ENCODE assay signal across 8 cellular contexts in genomic region chr12:102119674-102120563, GRCh38. TPM values are rescaled to one million over a fixed set of nuclear protein-coding genes. Genes with fewer than 3 reads are reported as not detected.
DNase-seq lines count a peak whose midpoint lies in the region; ATAC-seq and TF ChIP-seq lines count a peak whose summit lies in the region.

A gene with protein sequence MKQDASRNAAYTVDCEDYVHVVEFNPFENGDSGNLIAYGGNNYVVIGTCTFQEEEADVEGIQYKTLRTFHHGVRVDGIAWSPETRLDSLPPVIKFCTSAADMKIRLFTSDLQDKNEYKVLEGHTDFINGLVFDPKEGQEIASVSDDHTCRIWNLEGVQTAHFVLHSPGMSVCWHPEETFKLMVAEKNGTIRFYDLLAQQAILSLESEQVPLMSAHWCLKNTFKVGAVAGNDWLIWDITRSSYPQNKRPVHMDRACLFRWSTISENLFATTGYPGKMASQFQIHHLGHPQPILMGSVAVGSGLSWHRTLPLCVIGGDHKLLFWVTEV (minus strand): TSS chr12:102120114. CDS start chr12:102118518, 1,596 bp downstream.
A gene with protein sequence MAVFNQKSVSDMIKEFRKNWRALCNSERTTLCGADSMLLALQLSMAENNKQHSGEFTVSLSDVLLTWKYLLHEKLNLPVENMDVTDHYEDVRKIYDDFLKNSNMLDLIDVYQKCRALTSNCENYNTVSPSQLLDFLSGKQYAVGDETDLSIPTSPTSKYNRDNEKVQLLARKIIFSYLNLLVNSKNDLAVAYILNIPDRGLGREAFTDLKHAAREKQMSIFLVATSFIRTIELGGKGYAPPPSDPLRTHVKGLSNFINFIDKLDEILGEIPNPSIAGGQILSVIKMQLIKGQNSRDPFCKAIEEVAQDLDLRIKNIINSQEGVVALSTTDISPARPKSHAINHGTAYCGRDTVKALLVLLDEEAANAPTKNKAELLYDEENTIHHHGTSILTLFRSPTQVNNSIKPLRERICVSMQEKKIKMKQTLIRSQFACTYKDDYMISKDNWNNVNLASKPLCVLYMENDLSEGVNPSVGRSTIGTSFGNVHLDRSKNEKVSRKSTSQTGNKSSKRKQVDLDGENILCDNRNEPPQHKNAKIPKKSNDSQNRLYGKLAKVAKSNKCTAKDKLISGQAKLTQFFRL (plus strand): TSS chr12:102120183. CDS start chr12:102123889, 3,706 bp downstream.

- BruUV-seq in Panc1 (replicated peaks; lab: Mats Ljungman, UMichigan) = no TSS peak

- ATAC-seq in GM21717 (IDR thresholded peaks at IDR 0.05; ENCODE audit: unreplicated experiment) (peak; percentile 98), Panc1 (peak; percentile 100)

- TF ChIP-seq CTCF in Panc1 (IDR thresholded peaks at IDR 0.05) (no peak; the same call in 1 of the 2 replicates), esophagus squamous epithelium (IDR thresholded peaks at IDR 0.05) (peak in 1 of 6 experiments; percentile 17)

- peak within 1 kb of the TSS; percentile 96 to 98 for H3K4me3 ChIP-seq in Panc1 (ENCODE audit: low read depth in 2 of 2, low read length in 2 of 2)
- peak within 1 kb of the TSS; percentile 66 to 88 (median 74) for H3K4me3 ChIP-seq in esophagus squamous epithelium

- peak within 1 kb of the TSS; percentile 97 for H3K27ac ChIP-seq in Panc1 (ENCODE audit: low read length)
- peak within 1 kb of the TSS; percentile 88 to 95 (median 90) for H3K27ac ChIP-seq in esophagus squamous epithelium

- POLR2A ChIA-PET in Panc1 (lab: Charles Lee) = interaction anchor here (0.6 kb wide), 1 partner anchor 518 kb away, joined by 8 read pairs; no protein-coding TSS in a partner anchor

- DNase-seq in DMS79 (lab: John Stamatoyannopoulos, UW) = peak; percentile 88
- DNase-seq in KBM-7 = peak; percentile 93
- DNase-seq in Panc1 (ENCODE audit: low read depth, low spot score) = peak; percentile 51
- peak; percentile 92 to 93 for DNase-seq in activated T-cell treated with anti-CD3 and anti-CD28 coated beads, Interleukin-2, amount 50 U/mL, for 48 hours
- peak; percentile 45 for DNase-seq in esophagus squamous epithelium (lab: John Stamatoyannopoulos, UW)
- DNase-seq in myocyte (ENCODE audit: low read depth) = peak; percentile 90
- peak; percentile 84 to 87 for DNase-seq in stimulated activated CD8-positive, alpha-beta memory T cell treated with anti-CD3 and anti-CD28 coated beads, Interleukin-7, amount 100 ng/mL, for 48 hours (ENCODE audit: extremely low read depth in 1 of 2, low read depth in 1 of 2)

- CTCF ChIA-PET in Panc1 (lab: Charles Lee) = no interaction called here

- H3K27me3 ChIP-seq in Panc1 (ENCODE audit: control insufficient read depth, insufficient read depth, low read length) = no peaks in the 10 kb centered on the region
- no peaks in the 10 kb centered on the region for H3K27me3 ChIP-seq in esophagus squamous epithelium

- H3K9me3 ChIP-seq in Panc1 (ENCODE audit: control insufficient read depth, insufficient read depth, low read depth, low read length) (no peaks in the 10 kb centered on the region), esophagus squamous epithelium (no peaks in the 10 kb centered on the region)

- H3K4me1 ChIP-seq in Panc1 (ENCODE audit: control insufficient read depth, insufficient read depth, low read length) (peaks cover 12% of the 10 kb centered on the region), esophagus squamous epithelium (peaks cover 7 to 33% (median 14%) of the 10 kb centered on the region in 3 donors)

- in situ Hi-C loops in KBM-7 (cut with MboI; ENCODE audit: low pct_unique_long_range_greater_than_20kb, low sequenced_read_pairs) = no loop called here
- in situ Hi-C loops in Panc1 (cut with HindIII; ENCODE audit: low pct_unique_long_range_greater_than_20kb, low sequenced_read_pairs) = no loop called here

- intact Hi-C loops in Panc1 (cut with micrococcal nuclease; ENCODE audit: unreplicated experiment) = no loop called here
- intact Hi-C loops in esophagus squamous epithelium (cut with DNase I) = no loop called here

- H3K36me3 ChIP-seq in Panc1 (ENCODE audit: control insufficient read depth, insufficient read depth, low read length) = peaks cover 11% of the 10 kb centered on the region
- H3K36me3 ChIP-seq in esophagus squamous epithelium = peaks cover 0 to 28% (median 3%) of the 10 kb centered on the region in 3 donors

- 0 to 1% methylated on average over 17 to 41 of the region's 62 CpGs for WGBS in esophagus squamous epithelium, 2 donors

- peak in 2 of 4 donors; percentile 66 to 68 for TF ChIP-seq POLR2A in esophagus squamous epithelium (IDR thresholded peaks at IDR 0.05)

RNA-seq across cellular contexts. Expression of the first gene that starts in this region (rescaled TPM):
- total RNA-seq in Panc1 (2021; ENCODE audit: unreplicated experiment) = 47.7 TPM
- polyA plus RNA-seq in Panc1 (2012; ENCODE audit: insufficient read length) = 27.4 TPM
- total RNA-seq in esophagus squamous epithelium = 10 to 100 TPM; 18.1 to 39.1 (median 27.3) TPM
- 18.1 and 31.3 TPM in 2 replicates for total RNA-seq in myocyte
- 27.5 TPM for polyA plus RNA-seq in myocyte (2012)

RNA-seq across cellular contexts. Expression of the second gene that starts in this region (rescaled TPM):
- total RNA-seq in Panc1 (2021; ENCODE audit: unreplicated experiment) (14.3 TPM), esophagus squamous epithelium (10 to 100 TPM in 2 of 4 donors, 1 to 10 TPM in 2; 6.1 to 13.3 (median 8.7) TPM), myocyte (3.2 and 6.2 TPM in 2 replicates)
- 4.9 TPM for polyA plus RNA-seq in Panc1 (2012; ENCODE audit: insufficient read length)
- 1.8 TPM for polyA plus RNA-seq in myocyte (2012)

Comparison
In these comparisons a context has a peak if more than half of its experiments do, and no peak if none do; other contexts are left out.
1. Peak in every context shown above with its lines: DNase-seq, ATAC-seq, H3K4me3 ChIP-seq and H3K27ac ChIP-seq.